ENCODE assay signal across 3 cellular contexts in genomic region chr4:20192754-20193521, GRCh38.
TF ChIP-seq lines count a peak whose summit lies in the region.

No MANE protein-coding gene starts in this region.

TF ChIP-seq in SK-N-SH, 30 proteins besides CTCF, POLR2A, EP300 and RAD21:
- TF ChIP-seq RFX5 (IDR thresholded peaks at IDR 0.05; ENCODE audit: low read length) (no peak), SMC3 (IDR thresholded peaks at IDR 0.05; ENCODE audit: low read depth, low read length) (no peak), FOXM1 (IDR thresholded peaks at IDR 0.05; ENCODE audit: low read depth) (no peak), NRF1 (IDR thresholded peaks at IDR 0.05; ENCODE audit: low read depth, low read length) (no peak), POLR2AphosphoS5 (IDR thresholded peaks at IDR 0.05; ENCODE audit: low read depth, low read length) (no peak), TCF12 (IDR thresholded peaks at IDR 0.05) (no peak), USF1 (IDR thresholded peaks at IDR 0.05; ENCODE audit: borderline replicate concordance, low read depth) (no peak), ZBTB33 (IDR thresholded peaks at IDR 0.05; ENCODE audit: borderline replicate concordance, low read depth) (no peak), EZH2phosphoT487 (IDR thresholded peaks at IDR 0.05; ENCODE audit: borderline replicate concordance, low read depth) (no peak), PBX3 (IDR thresholded peaks at IDR 0.05) (no peak), YY1 (IDR thresholded peaks at IDR 0.05; ENCODE audit: low read depth) (no peak), RXRA (IDR thresholded peaks at IDR 0.05; ENCODE audit: borderline replicate concordance, low read depth) (no peak)

TF ChIP-seq in SK-N-SH treated with all-trans-retinoic acid at 6 μM for 48 hours, 23 proteins besides CTCF, POLR2A, EP300 and RAD21:
- no peak for TF ChIP-seq PPARA (CRISPR knock-in tag; IDR thresholded peaks at IDR 0.05; ENCODE audit: borderline replicate concordance)
- TF ChIP-seq POU6F1 (CRISPR knock-in tag; IDR thresholded peaks at IDR 0.05; ENCODE audit: borderline replicate concordance, low read depth), result no peak
- TF ChIP-seq RARB (CRISPR knock-in tag; IDR thresholded peaks at IDR 0.05), result no peak
- TF ChIP-seq ZNF8 (CRISPR knock-in tag; IDR thresholded peaks at IDR 0.05), result no peak
- no peak for TF ChIP-seq CSRNP3 (CRISPR knock-in tag; IDR thresholded peaks at IDR 0.05)
- no peak for TF ChIP-seq CSDC2 (CRISPR knock-in tag; IDR thresholded peaks at IDR 0.05)
- TF ChIP-seq ARNTL (CRISPR knock-in tag; IDR thresholded peaks at IDR 0.05; ENCODE audit: borderline replicate concordance, low read depth), result no peak
- TF ChIP-seq ZFP30 (CRISPR knock-in tag; IDR thresholded peaks at IDR 0.05), result no peak
- no peak for TF ChIP-seq PATZ1 (CRISPR knock-in tag; IDR thresholded peaks at IDR 0.05; ENCODE audit: borderline replicate concordance)

TF ChIP-seq in HepG2, 621 proteins besides CTCF, POLR2A, EP300 and RAD21:
- no peak for TF ChIP-seq ZBTB39 (CRISPR knock-in tag; IDR thresholded peaks at IDR 0.05)
- no peak for TF ChIP-seq SATB2 (CRISPR knock-in tag; IDR thresholded peaks at IDR 0.05)
- TF ChIP-seq GPBP1L1 (CRISPR knock-in tag; IDR thresholded peaks at IDR 0.05), result no peak
- TF ChIP-seq NFE2L2 (IDR thresholded peaks at IDR 0.05; ENCODE audit: low read length), result no peak
- TF ChIP-seq SRF (IDR thresholded peaks at IDR 0.05; ENCODE audit: low read depth, low read length), result no peak
- no peak for TF ChIP-seq PRMT3 (CRISPR knock-in tag; IDR thresholded peaks at IDR 0.05; ENCODE audit: borderline replicate concordance, low read depth)
- no peak for TF ChIP-seq RAD51 (IDR thresholded peaks at IDR 0.05; ENCODE audit: borderline replicate concordance)
- TF ChIP-seq ATF1 (CRISPR knock-in tag; IDR thresholded peaks at IDR 0.05), result no peak
- TF ChIP-seq MLX (CRISPR knock-in tag; IDR thresholded peaks at IDR 0.05), result no peak
- no peak for TF ChIP-seq HMG20B (CRISPR knock-in tag; conservative IDR thresholded peaks at IDR 0.05)
- no peak for TF ChIP-seq SMYD3 (CRISPR knock-in tag; IDR thresholded peaks at IDR 0.05)
- no peak for TF ChIP-seq ZNF674 (CRISPR knock-in tag; IDR thresholded peaks at IDR 0.05; ENCODE audit: low read depth)
- TF ChIP-seq KAT7 (CRISPR knock-in tag; IDR thresholded peaks at IDR 0.05; ENCODE audit: borderline replicate concordance), result no peak
- no peak for TF ChIP-seq STAT6 (CRISPR knock-in tag; IDR thresholded peaks at IDR 0.05; ENCODE audit: borderline replicate concordance)
- TF ChIP-seq NR2F6 (IDR thresholded peaks at IDR 0.05), result no peak
- TF ChIP-seq NR2F6 (CRISPR knock-in tag; IDR thresholded peaks at IDR 0.05), result no peak
- TF ChIP-seq JUNB (CRISPR knock-in tag; IDR thresholded peaks at IDR 0.05; ENCODE audit: borderline replicate concordance), result no peak
- no peak for TF ChIP-seq MEIS2 (CRISPR knock-in tag; IDR thresholded peaks at IDR 0.05)
- no peak for TF ChIP-seq CSRNP1 (CRISPR knock-in tag; IDR thresholded peaks at IDR 0.05)
TF ChIP-seq in HepG2: peak in this region for 0.
